ENCODE assay signal across 7 cellular contexts in the genomic region with DNA sequence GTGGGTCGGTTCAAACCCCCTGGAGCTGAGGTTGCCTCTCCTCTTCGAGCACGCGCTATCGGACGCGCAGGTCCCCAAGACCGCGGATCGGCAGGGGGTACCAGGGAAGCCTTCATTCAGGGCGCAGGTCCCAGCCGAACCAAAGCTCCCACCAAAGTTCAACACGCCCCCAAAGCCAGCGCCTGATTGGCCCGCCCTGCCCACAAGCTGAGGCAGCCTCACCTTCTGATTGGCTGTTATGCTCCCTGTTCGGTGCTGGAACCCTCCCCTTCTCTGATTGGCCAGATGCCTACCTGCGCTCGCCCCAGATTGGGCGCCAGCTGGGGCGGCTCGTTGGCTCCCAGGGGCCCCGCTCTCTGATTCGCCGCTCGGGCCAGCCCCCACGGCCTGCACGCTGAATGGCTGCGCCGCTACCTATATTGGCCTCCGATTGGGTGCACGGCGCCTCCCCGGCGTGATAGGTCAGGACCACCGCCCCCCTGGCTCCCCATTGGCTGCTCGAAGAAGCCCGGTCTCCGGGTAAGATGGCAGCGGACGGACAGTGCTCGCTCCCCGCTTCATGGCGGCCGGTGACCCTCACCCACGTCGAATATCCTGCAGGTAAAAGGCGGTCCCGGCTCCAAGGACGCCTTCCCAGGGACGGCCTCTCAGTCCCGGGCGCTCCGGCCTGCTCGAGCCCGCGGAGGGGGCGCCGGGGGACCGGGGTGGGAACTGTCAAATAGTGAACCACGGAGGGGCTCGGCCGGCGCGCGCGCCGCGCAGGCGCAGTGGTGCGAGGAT.
DNase-seq lines count a peak whose midpoint lies in the region; ATAC-seq and FAIRE-seq lines count a peak whose summit lies in the region.

A gene with protein sequence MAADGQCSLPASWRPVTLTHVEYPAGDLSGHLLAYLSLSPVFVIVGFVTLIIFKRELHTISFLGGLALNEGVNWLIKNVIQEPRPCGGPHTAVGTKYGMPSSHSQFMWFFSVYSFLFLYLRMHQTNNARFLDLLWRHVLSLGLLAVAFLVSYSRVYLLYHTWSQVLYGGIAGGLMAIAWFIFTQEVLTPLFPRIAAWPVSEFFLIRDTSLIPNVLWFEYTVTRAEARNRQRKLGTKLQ (plus strand): TSS at position 504 of the 780 bp plus-strand sequence. CDS start 21 bp downstream, at position 525.

- peak within 1 kb of the TSS; percentile 63 for H3K9ac ChIP-seq in rectal smooth muscle tissue (ENCODE audit: low read length)

- H3K36me3 ChIP-seq in rectal smooth muscle tissue (ENCODE audit: control insufficient read depth, insufficient read depth, low read length) = peaks cover 3% of the 10 kb centered on the region

- peak; percentile 98 for FAIRE-seq in GM18507 (lab: Jason Lieb, UNC)

- ATAC-seq in HG02981 (IDR thresholded peaks at IDR 0.05; ENCODE audit: unreplicated experiment) = peak; percentile 91

- DNase-seq in GM18507 (ENCODE audit: extremely low spot score, insufficient read length, low read depth) (peak; percentile 99), NCI-H2029 treated with DMSO at 0.1 percent for 48 hours (lab: John Stamatoyannopoulos, UW) (peak; percentile 95), T-helper 9 cell (peak; percentile 96), astrocyte of the hippocampus (ENCODE audit: low read depth, low spot score) (peak; percentile 100), hepatic stellate cell (ENCODE audit: low spot score) (peak; percentile 100)

- peak within 1 kb of the TSS; percentile 56 for H3K27ac ChIP-seq in rectal smooth muscle tissue (ENCODE audit: low read depth, low read length)

- peaks cover 8% of the 10 kb centered on the region for H3K4me1 ChIP-seq in rectal smooth muscle tissue (ENCODE audit: control insufficient read depth, insufficient read depth, low read length)

- peak within 1 kb of the TSS; percentile 91 for H3K4me3 ChIP-seq in rectal smooth muscle tissue (ENCODE audit: low read length)

- no peaks in the 10 kb centered on the region for H3K27me3 ChIP-seq in rectal smooth muscle tissue (ENCODE audit: control insufficient read depth, insufficient read depth, low read length)

Comparison
In these comparisons a context has a peak if more than half of its experiments do, and no peak if none do; other contexts are left out.
1. Peak in every context shown above with its lines: DNase-seq, ATAC-seq, H3K4me3 ChIP-seq and H3K27ac ChIP-seq.